26 cellular contexts compared by ENCODE assay signal in the genomic region with DNA sequence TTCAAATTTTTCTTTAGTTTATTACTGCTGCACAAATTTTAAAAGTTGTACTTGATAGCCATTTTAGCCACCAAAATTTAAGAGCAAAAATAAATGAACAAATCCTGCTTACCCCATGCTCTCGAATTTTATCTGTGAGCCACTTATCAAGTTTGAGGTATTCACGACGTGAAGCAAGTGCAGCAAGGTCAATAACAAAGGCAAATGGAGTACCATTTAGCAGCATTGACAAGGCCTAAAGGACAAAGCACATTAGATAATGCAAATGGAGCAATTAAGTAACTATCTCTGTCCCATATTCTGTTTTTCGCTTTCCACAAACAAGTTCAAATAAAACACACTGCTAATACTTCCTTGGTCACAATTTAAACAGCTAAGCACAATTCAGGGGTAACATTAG.
"Had no signal": no experiment of that assay in that cellular context is flagged by ENCODE, and none has a peak within 500 bp of the region (broad histone marks: within the 10 kb centered on the region; RNA-seq: fewer than 3 reads in every experiment).

No MANE protein-coding gene starts in this region.

- ATAC-seq: esophagus mucosa; gastrocnemius medialis; left colon; naive thymus-derived CD8-positive, alpha-beta T cell; pancreas; sciatic nerve; stimulated activated memory B cell treated with anti-CD40 and anti-IgM and Interleukin-4, amounts not matched to agents 10 μg/mL and 1 μg/mL and 100 μg/mL, for 72 hours; stimulated activated naive CD8-positive, alpha-beta T cell treated with anti-CD3 and anti-CD28 coated beads, Interleukin-15, Interleukin-2, amounts not matched to agents 100 U/mL and 50 U/mL, for 24 hours had no signal

- H3K27ac ChIP-seq: colonic mucosa, epithelial cell of prostate, gastrocnemius medialis, neutrophil, pancreas, testis, tibial artery, upper lobe of left lung had no signal

- DNase-seq: colonic mucosa; effector CD8-positive, alpha-beta T cell; endodermal cell; foreskin fibroblast; gastrocnemius medialis; hypothalamus; immature natural killer cell; islet precursor cell; kidney glomerular epithelial cell; left colon; naive thymus-derived CD8-positive, alpha-beta T cell; pancreas; retina; stimulated activated CD4-positive, alpha-beta T cell treated with anti-CD3 and anti-CD28 coated beads, Interleukin-2, amount 100 ng/mL, for 24 hours; stimulated activated CD4-positive, alpha-beta T cell treated with anti-CD3 and anti-CD28 coated beads, Interleukin-4, amount 100 ng/mL, for 24 hours; stimulated activated naive CD8-positive, alpha-beta T cell treated with anti-CD3 and anti-CD28 coated beads, Interleukin-15, Interleukin-2, amounts not matched to agents 100 U/mL and 50 U/mL, for 24 hours; substantia nigra; testis; tibial artery; upper lobe of left lung had no signal

- H3K4me3 ChIP-seq: colonic mucosa, gastrocnemius medialis, lung, pancreas, testis, tibial artery, upper lobe of left lung had no signal

- H3K27me3 ChIP-seq: colonic mucosa, gastrocnemius medialis, neutrophil, pancreas, testis, tibial artery, upper lobe of left lung had no signal

- H3K9me3 ChIP-seq: colonic mucosa, gastrocnemius medialis, neutrophil, pancreas, testis, tibial artery, upper lobe of left lung had no signal

- H3K4me1 ChIP-seq: colonic mucosa, gastrocnemius medialis, pancreas, testis, tibial artery, upper lobe of left lung had no signal
